Comparison of ENCODE assay signal across 33 cellular contexts in genomic region chr6:155587817-155588216, GRCh38.
"Had no signal": no experiment of that assay in that cellular context is flagged by ENCODE, and none has a peak within 500 bp of the region (broad histone marks: within the 10 kb centered on the region; RNA-seq: fewer than 3 reads in every experiment).

No MANE protein-coding gene starts in this region.

- H3K4me1 ChIP-seq: adrenal gland, ascending aorta, body of pancreas, breast epithelium had no signal

- H3K9me3 ChIP-seq: adrenal gland, ascending aorta, body of pancreas, breast epithelium had no signal

- ATAC-seq: activated naive CD4-positive, alpha-beta T cell treated with anti-CD3 and anti-CD28 coated beads, Interleukin-2, amount 50 U/mL, for 72 hours; activated naive CD8-positive, alpha-beta T cell treated with anti-CD3 and anti-CD28 coated beads, Interleukin-2, amount 50 U/mL, for 24 hours; activated T-cell treated with anti-CD3 and anti-CD28 coated beads, Interleukin-2, amount 50 U/mL, for 4 hours; activated T-cell treated with anti-CD3 and anti-CD28 coated beads, Interleukin-2, amount 50 U/mL, for 72 hours; activated T-helper 17 cell treated with anti-CD3 and anti-CD28 coated beads, Interleukin-2, amount 50 U/mL, for 72 hours; body of pancreas had no signal

- H3K27ac ChIP-seq: adrenal gland, ascending aorta, body of pancreas, brain microvascular endothelial cell, breast epithelium, cardiac muscle cell had no signal

- H3K27me3 ChIP-seq: adrenal gland, ascending aorta, body of pancreas, brain microvascular endothelial cell, breast epithelium, cardiac muscle cell had no signal

- DNase-seq: activated effector memory CD4-positive, alpha-beta T cell treated with anti-CD3 and anti-CD28 coated beads, Interleukin-2, amount 50 U/mL, for 16 hours; activated effector memory CD4-positive, alpha-beta T cell treated with Interleukin-2 at 50 U/mL for 16 hours; activated gamma-delta T cell; activated gamma-delta T cell treated with Interleukin-2 at 50 U/mL for 16 hours; activated naive CD4-positive, alpha-beta T cell; activated naive CD4-positive, alpha-beta T cell treated with anti-CD3 and anti-CD28 coated beads for 36 hours; activated naive CD4-positive, alpha-beta T cell treated with anti-CD3 and anti-CD28 coated beads, Interleukin-2, amount 10 ng/mL, durations not matched to agents 7 days and 5 days; activated naive CD4-positive, alpha-beta T cell treated with anti-CD3 and anti-CD28 coated beads, Interleukin-2, amount 50 U/mL, for 16 hours; activated naive CD4-positive, alpha-beta T cell treated with Interleukin-2 at 50 U/mL for 16 hours; activated naive CD8-positive, alpha-beta T cell treated with anti-CD3 and anti-CD28 coated beads for 36 hours; activated naive CD8-positive, alpha-beta T cell treated with anti-CD3 and anti-CD28 coated beads, Interleukin-2, amount 10 ng/mL, durations not matched to agents 7 days and 5 days; activated naive CD8-positive, alpha-beta T cell treated with anti-CD3 and anti-CD28 coated beads, Interleukin-2, amount 50 U/mL, for 24 hours; activated T-cell treated with anti-CD3 and anti-CD28 coated beads, Interleukin-2, amount 50 U/mL, for 24 hours; activated T-cell treated with anti-CD3 and anti-CD28 coated beads, Interleukin-2, amount 50 U/mL, for 4 hours; activated T-cell treated with anti-CD3 and anti-CD28 coated beads, Interleukin-2, amount 50 U/mL, for 48 hours; activated T-cell treated with anti-CD3 and anti-CD28 coated beads, Interleukin-2, amount 50 U/mL, for 72 hours; adrenal gland; amniotic stem cell; amygdala; anterior cingulate cortex; aorta; body of pancreas; brain microvascular endothelial cell; caudate nucleus; central memory CD4-positive, alpha-beta T cell; cerebellar nuclear complex had no signal

- H3K36me3 ChIP-seq: adrenal gland, ascending aorta, brain microvascular endothelial cell, breast epithelium, cardiac muscle cell had no signal

- FAIRE-seq: astrocyte, bronchial epithelial cell had no signal

- H3K4me3 ChIP-seq: adrenal gland, ascending aorta, body of pancreas, breast epithelium, cardiac muscle cell had no signal
